ENCODE assay signal across 11 cellular contexts in the genomic region with DNA sequence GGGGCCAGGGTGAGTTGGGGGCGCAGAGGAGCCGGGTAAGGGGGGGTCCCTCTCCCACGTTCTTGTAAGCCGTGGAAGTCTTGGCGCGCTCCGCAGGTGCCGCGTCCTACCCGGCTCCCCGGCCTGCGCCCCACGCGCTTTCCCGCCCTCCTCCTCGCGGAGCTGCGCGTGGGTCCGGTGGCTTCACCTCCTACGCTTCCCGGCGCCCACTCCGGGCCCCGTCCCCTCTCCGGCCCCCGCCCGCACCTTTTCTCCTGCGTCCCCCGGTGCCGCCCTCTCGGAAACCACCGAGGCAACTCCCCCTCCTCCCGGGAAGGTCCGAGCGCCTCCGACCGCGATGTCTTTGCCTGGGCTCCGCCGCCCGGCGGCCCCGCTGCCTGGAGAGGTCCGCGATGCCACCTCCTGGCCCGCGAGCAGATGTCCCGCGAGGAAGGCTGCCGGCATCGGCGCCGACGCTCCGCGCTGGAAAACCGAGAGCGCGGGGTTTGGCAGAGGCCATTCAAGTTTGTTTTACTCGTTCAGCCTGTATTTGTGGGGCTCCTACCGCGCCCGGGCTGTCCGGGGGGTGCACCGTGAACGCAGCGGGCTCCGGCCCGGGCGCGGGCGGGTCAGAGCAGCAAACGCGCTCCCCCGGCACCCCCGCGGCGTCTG. TPM values are rescaled to one million over a fixed set of nuclear protein-coding genes. Genes with fewer than 3 reads are reported as not detected.
DNase-seq lines count a peak whose midpoint lies in the region; ATAC-seq and TF ChIP-seq lines count a peak whose summit lies in the region.
"Had no signal": no experiment of that assay in that cellular context is flagged by ENCODE, and none has a peak within 500 bp of the region (broad histone marks: within the 10 kb centered on the region; RNA-seq: fewer than 3 reads in every experiment).

No MANE protein-coding gene starts in this region.

- H3K27ac ChIP-seq in iPS DF 6.9 (ENCODE audit: low read length), result no peak overlapping the region
- no peak overlapping the region for H3K27ac ChIP-seq in CD4-positive, alpha-beta T cell (ENCODE audit: low read depth, low read length)
- H3K27ac ChIP-seq: breast epithelium had no signal

- ATAC-seq in sciatic nerve (peak; percentile 31), GM19395 (IDR thresholded peaks at IDR 0.05; ENCODE audit: unreplicated experiment) (no peak)
- ATAC-seq in CD4-positive, alpha-beta T cell (ENCODE audit: poor library complexity), result no peak

- H3K4me3 ChIP-seq in iPS DF 6.9 (ENCODE audit: low read length), result peak overlapping the region; percentile 3; the same call in 1 of the 2 replicates

- no peak for TF ChIP-seq CTCF in CD4-positive, alpha-beta T cell (IDR thresholded peaks at IDR 0.05)

- H3K4me1 Mint-ChIP-seq in CD4-positive, alpha-beta T cell (ENCODE audit: low read depth), result peaks cover 4% of the 10 kb centered on the region

- H3K9me3 Mint-ChIP-seq in CD4-positive, alpha-beta T cell, result no peaks in the 10 kb centered on the region

- DNase-seq in DMS53 (lab: John Stamatoyannopoulos, UW), result peak; percentile 19
- DNase-seq in DMS53 treated with DMSO at 0.1 percent for 48 hours (lab: John Stamatoyannopoulos, UW; ENCODE audit: unreplicated experiment), result no peak
- DNase-seq in amniotic epithelial cell (ENCODE audit: low read depth), result peak; percentile 3
- DNase-seq in iPS DF 6.9 (ENCODE audit: low read depth, low spot score), result no peak
- no peak for DNase-seq in sciatic nerve (ENCODE audit: low spot score)
- no peak for DNase-seq in inferior parietal cortex (ENCODE audit: extremely low spot score)
- DNase-seq in CD4-positive, alpha-beta T cell, result no peak
- DNase-seq: NCI-H1417 had no signal

- POLR2A ChIA-PET in CD4-positive, alpha-beta T cell (lab: Charles Lee), result no interaction called here

- no peak overlapping the region for H3K27ac Mint-ChIP-seq in CD4-positive, alpha-beta T cell

- intact Hi-C loops in sciatic nerve (cut with DNase I), result loop anchor here (5.0 kb wide), 1 partner anchor 136 kb away; no protein-coding TSS in a partner anchor
- intact Hi-C loops in CD4-positive, alpha-beta T cell (cut with DNase I, micrococcal nuclease), result no loop called here

- H3K36me3 ChIP-seq in iPS DF 6.9 (ENCODE audit: control insufficient read depth, insufficient read depth, low read length), result no peaks in the 10 kb centered on the region; the same call in 1 of the 2 replicates
- H3K36me3 ChIP-seq: breast epithelium had no signal

- CTCF ChIA-PET in CD4-positive, alpha-beta T cell (lab: Charles Lee), result no interaction called here

- H3K36me3 Mint-ChIP-seq in CD4-positive, alpha-beta T cell (ENCODE audit: low read depth), result peaks cover 3% of the 10 kb centered on the region

- H3K4me3 Mint-ChIP-seq in CD4-positive, alpha-beta T cell, result no peak overlapping the region

- peaks cover 13% of the 10 kb centered on the region for H3K27me3 Mint-ChIP-seq in CD4-positive, alpha-beta T cell

- no CpG with 5 or more reads among the region's 79 CpGs for WGBS in iPS DF 6.9 (ENCODE audit: insufficient coverage, insufficient read length)

- H3K9me3 ChIP-seq in iPS DF 6.9 (ENCODE audit: control insufficient read depth, insufficient read depth, low read length), result no peaks in the 10 kb centered on the region
- no peaks in the 10 kb centered on the region for H3K9me3 ChIP-seq in CD4-positive, alpha-beta T cell (ENCODE audit: control insufficient read depth, low read length)

- peaks cover 56% of the 10 kb centered on the region for H3K27me3 ChIP-seq in iPS DF 6.9 (ENCODE audit: control insufficient read depth, insufficient read depth, low read length)
- peaks cover 60% of the 10 kb centered on the region for H3K27me3 ChIP-seq in CD4-positive, alpha-beta T cell (ENCODE audit: control insufficient read depth, insufficient read depth, low read length)

- peaks cover 4% of the 10 kb centered on the region; the same call in 1 of the 2 replicates for H3K4me1 ChIP-seq in iPS DF 6.9 (ENCODE audit: control insufficient read depth, insufficient read depth, low read length)
- H3K4me1 ChIP-seq: breast epithelium had no signal

RNA-seq across cellular contexts. Expression of gene NKX6-2, which starts 2.4 kb away (rescaled TPM):
- total RNA-seq in sciatic nerve, result 2.1 TPM
- total RNA-seq in CD4-positive, alpha-beta T cell, result not detected
- total RNA-seq: breast epithelium; T-helper 2 cell treated with Interferon-gamma antibody and Interleukin-4, amounts not matched to agents 100 ng/mL and 5 ng/mL, for 36 hours had no signal

Comparison
In these comparisons a context has a peak if more than half of its experiments do, and no peak if none do; other contexts are left out.
1. DNase-seq: peak in DMS53 (single experiment) and amniotic epithelial cell (single experiment); none in DMS53 treated with DMSO at 0.1 percent for 48 hours (single experiment), iPS DF 6.9 (single experiment), sciatic nerve (single experiment), inferior parietal cortex (single experiment) and CD4-positive, alpha-beta T cell (0 of 10).